Comparison of ENCODE assay signal across 1 cellular context in genomic region chrX:15496809-15497208, GRCh38.
TF ChIP-seq lines count a peak whose summit lies in the region.

No MANE protein-coding gene starts in this region.

TF ChIP-seq in endothelial cell of umbilical vein, 7 proteins besides CTCF, POLR2A, EP300 and RAD21 (continued from another document):
- TF ChIP-seq FOS (IDR thresholded peaks at IDR 0.05; ENCODE audit: borderline replicate concordance, insufficient read depth, low read length) (no peak), EZH2 (IDR thresholded peaks at IDR 0.05; ENCODE audit: borderline replicate concordance, low read depth, low read length, severe bottlenecking) (no peak)
TF ChIP-seq in endothelial cell of umbilical vein: peak in this region for 0.
